ENCODE assay signal across 14 cellular contexts in genomic region chr1:19313636-19313959, GRCh38. TPM values are rescaled to one million over a fixed set of nuclear protein-coding genes. Genes with fewer than 3 reads are reported as not detected.
DNase-seq lines count a peak whose midpoint lies in the region; ATAC-seq, FAIRE-seq and TF ChIP-seq lines count a peak whose summit lies in the region.
"Had no signal": no experiment of that assay in that cellular context is flagged by ENCODE, and none has a peak within 500 bp of the region (broad histone marks: within the 10 kb centered on the region; RNA-seq: fewer than 3 reads in every experiment).

No MANE protein-coding gene starts in this region.

- WGBS in hepatocyte (ENCODE audit: low lambda C conversion rate, missing lambda C conversion rate), result 88% methylated on average over 4 of the region's 4 CpGs
- 62 to 89% (median 65%) methylated on average over 4 of the region's 4 CpGs for WGBS in small intestine, 3 donors

- H3K27me3 ChIP-seq in RWPE2 (ENCODE audit: insufficient read depth, poor library complexity, severe bottlenecking), result no peaks in the 10 kb centered on the region
- H3K27me3 ChIP-seq in hepatocyte, result no peaks in the 10 kb centered on the region
- no peaks in the 10 kb centered on the region for H3K27me3 ChIP-seq in small intestine (ENCODE audit: control insufficient read depth in 2 of 2, insufficient read depth in 2 of 2, low read length in 2 of 2)
- no peaks in the 10 kb centered on the region for H3K27me3 ChIP-seq in effector memory CD4-positive, alpha-beta T cell (replicated peaks; ENCODE audit: control insufficient read depth, insufficient read depth, low read length, poor library complexity, severe bottlenecking)
- H3K27me3 ChIP-seq: ascending aorta, Peyer's patch had no signal

- peaks cover 0 to 1% of the 10 kb centered on the region in 2 donors for H3K36me3 Mint-ChIP-seq in activated T-cell treated with anti-CD3 and anti-CD28 coated beads, Interleukin-2, amount 50 U/mL, for 72 hours (ENCODE audit: insufficient read depth in 2 of 2)

- peaks cover 54% of the 10 kb centered on the region for H3K4me1 Mint-ChIP-seq in activated T-cell treated with anti-CD3 and anti-CD28 coated beads, Interleukin-2, amount 50 U/mL, for 72 hours (ENCODE audit: low read depth)

- H3K79me2 ChIP-seq in hepatocyte, result peaks cover 53% of the 10 kb centered on the region

- peak overlapping the region; percentile 53 for H3K27ac ChIP-seq in RWPE2 (ENCODE audit: poor library complexity, severe bottlenecking)
- no peak overlapping the region for H3K27ac ChIP-seq in hepatocyte
- no peak overlapping the region for H3K27ac ChIP-seq in small intestine (ENCODE audit: low read depth in 1 of 2, low read length in 1 of 2)
- no peak overlapping the region for H3K27ac ChIP-seq in effector memory CD4-positive, alpha-beta T cell (ENCODE audit: insufficient read depth, low read length, poor library complexity, severe bottlenecking)
- H3K27ac ChIP-seq: ascending aorta had no signal

- H3K9me3 Mint-ChIP-seq in activated T-cell treated with anti-CD3 and anti-CD28 coated beads, Interleukin-2, amount 50 U/mL, for 72 hours, result no peaks in the 10 kb centered on the region

- H3K9me2 ChIP-seq in hepatocyte (replicated peaks; ENCODE audit: insufficient read depth), result no peaks in the 10 kb centered on the region

- no peaks in the 10 kb centered on the region for H3K27me3 Mint-ChIP-seq in activated T-cell treated with anti-CD3 and anti-CD28 coated beads, Interleukin-2, amount 50 U/mL, for 72 hours (ENCODE audit: low read depth)

- no peak for FAIRE-seq in small intestine (lab: Jason Lieb, UNC)
- FAIRE-seq: urothelium cell line had no signal

- no peak overlapping the region for H2AFZ ChIP-seq in hepatocyte

- H3K4me3 ChIP-seq in RWPE2 (ENCODE audit: severe bottlenecking), result no peak overlapping the region
- no peak overlapping the region for H3K4me3 ChIP-seq in hepatocyte
- H3K4me3 ChIP-seq in small intestine (ENCODE audit: low read depth in 1 of 2, low read length in 2 of 2), result no peak overlapping the region
- H3K4me3 ChIP-seq in effector memory CD4-positive, alpha-beta T cell (ENCODE audit: insufficient read depth, low read depth, low read length, poor library complexity, severe bottlenecking), result no peak overlapping the region

- H3K9me3 ChIP-seq in RWPE2 (ENCODE audit: severe bottlenecking), result no peaks in the 10 kb centered on the region
- H3K9me3 ChIP-seq in hepatocyte (ENCODE audit: low read depth), result no peaks in the 10 kb centered on the region
- no peaks in the 10 kb centered on the region for H3K9me3 ChIP-seq in small intestine (ENCODE audit: control insufficient read depth, low read depth)
- no peaks in the 10 kb centered on the region for H3K9me3 ChIP-seq in effector memory CD4-positive, alpha-beta T cell (ENCODE audit: control insufficient read depth, low read length)
- H3K9me3 ChIP-seq: ascending aorta, Peyer's patch had no signal

- peaks cover 8% of the 10 kb centered on the region for H3K36me3 ChIP-seq in RWPE2 (ENCODE audit: low read depth)
- no peaks in the 10 kb centered on the region for H3K36me3 ChIP-seq in hepatocyte (replicated peaks; ENCODE audit: insufficient read depth, low read depth)
- peaks cover 3 to 5% of the 10 kb centered on the region in 2 donors for H3K36me3 ChIP-seq in small intestine (ENCODE audit: control insufficient read depth in 2 of 2, insufficient read depth in 2 of 2, low read length in 2 of 2)
- H3K36me3 ChIP-seq in effector memory CD4-positive, alpha-beta T cell (ENCODE audit: control insufficient read depth, insufficient read depth, low read length), result peaks cover under 1% of the 10 kb centered on the region

- DNase-seq in activated T-cell treated with anti-CD3 and anti-CD28 coated beads, Interleukin-2, amount 50 U/mL, for 72 hours, result no peak
- DNase-seq in activated T-cell treated with anti-CD3 and anti-CD28 coated beads for 4 hours (no peak), RWPE2 (ENCODE audit: low spot score) (no peak), hepatocyte (ENCODE audit: low spot score) (no peak), small intestine (peak; percentile 58), cerebellar cortex (ENCODE audit: low spot score) (no peak)
- DNase-seq in effector memory CD4-positive, alpha-beta T cell, result no peak
- DNase-seq: posterior cingulate gyrus had no signal

- peaks cover 5% of the 10 kb centered on the region for H4K20me1 ChIP-seq in hepatocyte (ENCODE audit: insufficient read depth, poor library complexity, severe bottlenecking)

- no peak for ATAC-seq in activated T-cell treated with anti-CD3 and anti-CD28 coated beads, Interleukin-2, amount 50 U/mL, for 72 hours (replicated peaks in 1 of 2)
- ATAC-seq in RWPE2 (ENCODE audit: low read depth) (no peak), GM21529 (IDR thresholded peaks at IDR 0.05; ENCODE audit: unreplicated experiment) (no peak)
- ATAC-seq: activated CD4-positive, CD25-positive, alpha-beta regulatory T cell treated with anti-CD3 and anti-CD28 coated beads, Interleukin-2, amount 50 U/mL, for 24 hours; esophagus mucosa had no signal

- H3K4me2 ChIP-seq in hepatocyte, result peak overlapping the region; percentile 93

- TF ChIP-seq CTCF in RWPE2 (IDR thresholded peaks at IDR 0.05; ENCODE audit: poor library complexity, severe bottlenecking), result no peak
- no peak for TF ChIP-seq CTCF in hepatocyte (IDR thresholded peaks at IDR 0.05; ENCODE audit: poor library complexity)

- H3K27ac Mint-ChIP-seq in activated T-cell treated with anti-CD3 and anti-CD28 coated beads, Interleukin-2, amount 50 U/mL, for 72 hours, result no peak overlapping the region

- peaks cover 6% of the 10 kb centered on the region for H3K4me1 ChIP-seq in RWPE2 (ENCODE audit: insufficient read depth, poor library complexity, severe bottlenecking)
- H3K4me1 ChIP-seq in hepatocyte (ENCODE audit: insufficient read depth), result peaks cover 5% of the 10 kb centered on the region
- H3K4me1 ChIP-seq in small intestine (ENCODE audit: control insufficient read depth in 2 of 2, insufficient read depth in 1 of 2, low read depth in 1 of 2, low read length in 1 of 2), result peaks cover 0 to 3% of the 10 kb centered on the region in 2 donors
- H3K4me1 ChIP-seq in effector memory CD4-positive, alpha-beta T cell (ENCODE audit: control insufficient read depth, insufficient read depth, low read length, poor library complexity, severe bottlenecking), result peaks cover 15% of the 10 kb centered on the region

- peak overlapping the region; percentile 59 to 86 for H3K4me3 Mint-ChIP-seq in activated T-cell treated with anti-CD3 and anti-CD28 coated beads, Interleukin-2, amount 50 U/mL, for 72 hours

RNA-seq across cellular contexts. Expression of gene SLC66A1, which starts 1.5 kb away (rescaled TPM):
- total RNA-seq in activated T-cell treated with anti-CD3 and anti-CD28 coated beads, Interleukin-2, amount 50 U/mL, for 72 hours, result 10 to 100 TPM in 1 of 2 donors, 1 to 10 TPM in 1; 9.5 to 10.5 TPM
- 28.2 and 35.2 TPM in 2 replicates for total RNA-seq in hepatocyte
- polyA plus RNA-seq in hepatocyte (34.5 and 39.6 TPM in 2 replicates), small intestine (10 to 100 TPM; 14.6 to 46.7 (median 39.2) TPM)

RNA-seq across cellular contexts. Expression of gene AKR7A2, which starts 1.7 kb away (rescaled TPM):
- 10 to 100 TPM; 31.8 to 41.7 TPM for total RNA-seq in activated T-cell treated with anti-CD3 and anti-CD28 coated beads, Interleukin-2, amount 50 U/mL, for 72 hours
- 81.5 and 118 TPM in 2 replicates for total RNA-seq in hepatocyte
- polyA plus RNA-seq in hepatocyte (108 and 109 TPM in 2 replicates), small intestine (100 to 1,000 TPM in 2 of 3 donors, 10 to 100 TPM in 1; 73.2 to 153 (median 147) TPM)

RNA-seq across cellular contexts. Expression of gene AKR7A3, which starts 25.0 kb away (rescaled TPM):
- under 1 TPM; 0.35 to 0.46 TPM for total RNA-seq in activated T-cell treated with anti-CD3 and anti-CD28 coated beads, Interleukin-2, amount 50 U/mL, for 72 hours
- total RNA-seq in hepatocyte, result 1.2 and 2.3 TPM in 2 replicates
- 0.46 and 1.5 TPM in 2 replicates for polyA plus RNA-seq in hepatocyte
- polyA plus RNA-seq in small intestine, result 1,000 to 10,000 TPM in 2 of 3 donors, 100 to 1,000 TPM in 1; 249 to 1,138 (median 1,022) TPM
